Comparison of ENCODE assay signal across 23 cellular contexts in the genomic region with DNA sequence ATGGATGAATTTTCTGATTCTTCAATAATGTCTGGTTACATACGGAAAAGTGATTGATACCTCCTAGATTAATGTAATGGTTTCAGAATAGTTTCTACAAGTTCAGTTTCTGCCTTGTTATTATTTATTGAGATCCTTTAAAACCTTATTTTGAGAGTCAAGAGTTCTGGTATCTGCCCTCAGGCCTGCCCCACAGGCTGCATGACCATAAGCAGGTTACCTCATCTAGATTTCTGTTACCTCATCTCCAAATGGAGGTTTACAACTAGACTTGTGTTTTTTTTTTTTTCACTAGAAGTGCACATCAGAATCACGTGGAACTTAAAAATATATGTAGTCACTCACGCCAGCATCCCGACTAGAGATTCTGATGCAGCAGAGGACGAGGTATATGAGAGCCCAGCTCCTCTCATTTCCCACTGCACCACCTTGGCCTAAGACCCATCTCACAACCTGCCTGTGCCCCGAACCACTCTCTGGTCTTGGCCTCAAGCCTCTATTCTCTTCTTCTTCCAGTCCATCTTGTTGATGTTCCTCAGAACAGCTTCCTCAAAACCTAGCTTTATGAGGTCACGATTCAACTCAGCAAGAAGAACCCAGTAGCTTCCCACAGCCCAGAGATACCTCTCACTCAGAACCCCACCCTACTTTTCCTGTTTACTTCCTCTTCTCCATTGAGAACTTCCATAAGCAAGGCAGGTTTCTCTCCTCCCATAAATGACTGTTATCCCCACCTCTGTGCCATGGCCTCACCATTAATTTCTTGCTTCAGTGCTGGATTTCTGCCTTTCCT.
"Had no signal": no experiment of that assay in that cellular context is flagged by ENCODE, and none has a peak within 500 bp of the region (broad histone marks: within the 10 kb centered on the region; RNA-seq: fewer than 3 reads in every experiment).

No MANE protein-coding gene starts in this region.

- H3K4me2 ChIP-seq: smooth muscle cell had no signal

- H3K9me3 Mint-ChIP-seq: endodermal cell, memory B cell, nephron had no signal

- H3K27ac Mint-ChIP-seq: endodermal cell, memory B cell, nephron, progenitor cell of endocrine pancreas had no signal

- H3K9me3 ChIP-seq: heart right ventricle, left ventricle myocardium inferior, lower lobe of right lung, pancreas, thyroid gland, upper lobe of left lung, vagina had no signal

- H3K4me3 Mint-ChIP-seq: endodermal cell, memory B cell, nephron had no signal

- DNase-seq: effector CD4-positive, alpha-beta T cell; endodermal cell; heart right ventricle; hypothalamus; kidney glomerular epithelial cell; left ventricle myocardium inferior; lower lobe of right lung; midbrain; occipital lobe; pancreas; right cardiac atrium; stimulated activated CD4-positive, alpha-beta T cell treated with anti-CD3 and anti-CD28 coated beads, Interleukin-2, amount 100 ng/mL, for 48 hours; stimulated activated naive CD4-positive, alpha-beta T cell treated with Interleukin-2 at 50 U/mL for 16 hours; thyroid gland; upper lobe of left lung had no signal

- H3K27me3 ChIP-seq: heart right ventricle, pancreas, thyroid gland, upper lobe of left lung, vagina had no signal

- FAIRE-seq: frontal cortex, islet of Langerhans, pancreas had no signal

- H3K36me3 ChIP-seq: heart right ventricle, left ventricle myocardium inferior, lower lobe of right lung, pancreas, thyroid gland, upper lobe of left lung, vagina had no signal

- ATAC-seq: heart right ventricle, pancreas, right cardiac atrium had no signal

- H3K27ac ChIP-seq: coronary artery, heart right ventricle, left ventricle myocardium inferior, lower lobe of right lung, pancreas, thyroid gland, upper lobe of left lung, vagina had no signal

- H3K4me1 ChIP-seq: heart right ventricle, left ventricle myocardium inferior, lower lobe of right lung, pancreas, thyroid gland, upper lobe of left lung, vagina had no signal

- H3K4me1 Mint-ChIP-seq: nephron had no signal

- H3K4me3 ChIP-seq: coronary artery, heart right ventricle, left ventricle myocardium inferior, lower lobe of right lung, pancreas, smooth muscle cell, thyroid gland, upper lobe of left lung, vagina had no signal

- H3K27me3 Mint-ChIP-seq: memory B cell, progenitor cell of endocrine pancreas had no signal
